ENCODE assay signal across 1 cellular context in genomic region chr22:36856121-36856791, GRCh38.
TF ChIP-seq lines count a peak whose summit lies in the region.

No MANE protein-coding gene starts in this region.

TF ChIP-seq in K562, 482 proteins besides CTCF, POLR2A, EP300 and RAD21 (continued from another document):
- TF ChIP-seq AFF4 (CRISPR knock-in tag; IDR thresholded peaks at IDR 0.05) (no peak), DDX20 (tag; IDR thresholded peaks at IDR 0.05; ENCODE audit: low read depth) (no peak), ATF6 (CRISPR knock-in tag; IDR thresholded peaks at IDR 0.05) (no peak), NR0B1 (IDR thresholded peaks at IDR 0.05; ENCODE audit: partially characterized antibody) (no peak), CHD4 (IDR thresholded peaks at IDR 0.05; ENCODE audit: insufficient read depth, insufficient replicate concordance, low read depth, low read length, poor library complexity, severe bottlenecking) (no peak), ZBED1 (IDR thresholded peaks at IDR 0.05) (no peak), NR1H2 (CRISPR knock-in tag; IDR thresholded peaks at IDR 0.05) (no peak), CBX8 (IDR thresholded peaks at IDR 0.05; ENCODE audit: borderline replicate concordance, extremely low read depth, low read depth, low read length, poor library complexity, severe bottlenecking) (no peak), GMEB1 (CRISPR knock-in tag; IDR thresholded peaks at IDR 0.05) (no peak), ZNF584 (CRISPR knock-in tag; IDR thresholded peaks at IDR 0.05; ENCODE audit: low read depth) (no peak), ZNF518B (CRISPR knock-in tag; IDR thresholded peaks at IDR 0.05) (no peak), PHF21A (IDR thresholded peaks at IDR 0.05; ENCODE audit: borderline replicate concordance, low read depth) (no peak), PHTF2 (CRISPR knock-in tag; IDR thresholded peaks at IDR 0.05) (no peak), ZKSCAN3 (CRISPR knock-in tag; IDR thresholded peaks at IDR 0.05) (no peak), MAFK (IDR thresholded peaks at IDR 0.05; ENCODE audit: low read length) (no peak), SRSF1 (IDR thresholded peaks at IDR 0.05; ENCODE audit: low read depth, low read length) (no peak), CTBP1 (IDR thresholded peaks at IDR 0.05; ENCODE audit: borderline replicate concordance) (peak; percentile 59; the same call in 1 of the 2 replicates), PRPF4 (IDR thresholded peaks at IDR 0.05; ENCODE audit: insufficient read depth, low read depth, low read length, poor library complexity, severe bottlenecking) (no peak), ZNF79 (CRISPR knock-in tag; IDR thresholded peaks at IDR 0.05; ENCODE audit: low read depth) (no peak), GTF2E2 (tag; IDR thresholded peaks at IDR 0.05) (no peak), HDAC2 (IDR thresholded peaks at IDR 0.05) (no peak), FOXK2 (conservative IDR thresholded peaks at IDR 0.05 in 1 of 2, IDR thresholded peaks at IDR 0.05 in 1 of 2; ENCODE audit: low read depth in 2 of 2) (no peak), ZNF274 (IDR thresholded peaks at IDR 0.05; ENCODE audit: borderline replicate concordance, low read depth, low read length) (no peak), LCOR (CRISPR knock-in tag; IDR thresholded peaks at IDR 0.05) (no peak), ZNF589 (CRISPR knock-in tag; IDR thresholded peaks at IDR 0.05; ENCODE audit: low read depth) (no peak), ZSCAN29 (IDR thresholded peaks at IDR 0.05) (no peak), ZBTB12 (CRISPR knock-in tag; IDR thresholded peaks at IDR 0.05) (no peak), MCM5 (IDR thresholded peaks at IDR 0.05; ENCODE audit: low read depth) (no peak), ZNF197 (CRISPR knock-in tag; IDR thresholded peaks at IDR 0.05; ENCODE audit: low read depth) (no peak), MTA2 (IDR thresholded peaks at IDR 0.05; ENCODE audit: low read depth) (no peak), ZBTB34 (CRISPR knock-in tag; IDR thresholded peaks at IDR 0.05) (no peak), MXD1 (CRISPR knock-in tag; IDR thresholded peaks at IDR 0.05; ENCODE audit: borderline replicate concordance, poor library complexity, severe bottlenecking) (no peak), ZNF444 (CRISPR knock-in tag; IDR thresholded peaks at IDR 0.05) (no peak), ZNF398 (CRISPR knock-in tag; IDR thresholded peaks at IDR 0.05) (no peak), ZNF431 (CRISPR knock-in tag; IDR thresholded peaks at IDR 0.05) (no peak)
